23 cellular contexts compared by ENCODE assay signal in genomic region chr7:22688034-22688433, GRCh38.
"Had no signal": no experiment of that assay in that cellular context is flagged by ENCODE, and none has a peak within 500 bp of the region (broad histone marks: within the 10 kb centered on the region; RNA-seq: fewer than 3 reads in every experiment).

No MANE protein-coding gene starts in this region.

- H3K4me1 ChIP-seq: ascending aorta, left ventricle myocardium inferior, pancreas, psoas muscle, right atrium auricular region had no signal

- H3K36me3 ChIP-seq: ascending aorta, brain microvascular endothelial cell, left ventricle myocardium inferior, pancreas, right atrium auricular region, suprapubic skin, tibial artery had no signal

- FAIRE-seq: endothelial cell of umbilical vein, islet of Langerhans, pancreas had no signal

- H3K27me3 ChIP-seq: ascending aorta, brain microvascular endothelial cell, pancreas, right atrium auricular region, suprapubic skin, tibial artery had no signal

- H3K9me3 ChIP-seq: ascending aorta, left ventricle myocardium inferior, pancreas, psoas muscle, right atrium auricular region, suprapubic skin, tibial artery had no signal

- H3K27ac ChIP-seq: ascending aorta, brain microvascular endothelial cell, left ventricle myocardium inferior, pancreas, psoas muscle, right atrium auricular region, suprapubic skin, tibial artery had no signal

- ATAC-seq: effector memory CD8-positive, alpha-beta T cell; naive thymus-derived CD4-positive, alpha-beta T cell; pancreas; psoas muscle had no signal

- DNase-seq: activated CD4-positive, alpha-beta T cell treated with anti-CD3 and anti-CD28 coated beads for 4 hours; activated CD4-positive, alpha-beta T cell treated with anti-CD3 and anti-CD28 coated beads, Interleukin-2, amount 50 U/mL, for 48 hours; activated CD4-positive, CD25-positive, alpha-beta regulatory T cell; activated CD8-positive, alpha-beta memory T cell treated with anti-CD3 and anti-CD28 coated beads for 24 hours; activated effector memory CD4-positive, alpha-beta T cell treated with anti-CD3 and anti-CD28 coated beads, Interleukin-2, amount 50 U/mL, for 16 hours; activated naive CD4-positive, alpha-beta T cell treated with anti-CD3 and anti-CD28 coated beads, Interleukin-2, amount 10 ng/mL, durations not matched to agents 7 days and 5 days; activated naive CD8-positive, alpha-beta T cell treated with anti-CD3 and anti-CD28 coated beads, Interleukin-2, amount 10 ng/mL, durations not matched to agents 7 days and 5 days; brain microvascular endothelial cell; cortex of kidney; effector memory CD8-positive, alpha-beta T cell; left ventricle myocardium inferior; naive thymus-derived CD4-positive, alpha-beta T cell; pancreas; psoas muscle; stimulated activated CD4-positive, alpha-beta T cell treated with anti-CD3 and anti-CD28 coated beads, Interleukin-15, amount 100 ng/mL, for 24 hours; stimulated activated CD4-positive, alpha-beta T cell treated with anti-CD3 and anti-CD28 coated beads, Interleukin-2, amount 100 ng/mL, for 24 hours; stimulated activated naive CD4-positive, alpha-beta T cell; tibial artery had no signal

- H3K4me3 ChIP-seq: ascending aorta, left ventricle myocardium inferior, pancreas, psoas muscle, right atrium auricular region, suprapubic skin, tibial artery had no signal
